In the genomic region with DNA sequence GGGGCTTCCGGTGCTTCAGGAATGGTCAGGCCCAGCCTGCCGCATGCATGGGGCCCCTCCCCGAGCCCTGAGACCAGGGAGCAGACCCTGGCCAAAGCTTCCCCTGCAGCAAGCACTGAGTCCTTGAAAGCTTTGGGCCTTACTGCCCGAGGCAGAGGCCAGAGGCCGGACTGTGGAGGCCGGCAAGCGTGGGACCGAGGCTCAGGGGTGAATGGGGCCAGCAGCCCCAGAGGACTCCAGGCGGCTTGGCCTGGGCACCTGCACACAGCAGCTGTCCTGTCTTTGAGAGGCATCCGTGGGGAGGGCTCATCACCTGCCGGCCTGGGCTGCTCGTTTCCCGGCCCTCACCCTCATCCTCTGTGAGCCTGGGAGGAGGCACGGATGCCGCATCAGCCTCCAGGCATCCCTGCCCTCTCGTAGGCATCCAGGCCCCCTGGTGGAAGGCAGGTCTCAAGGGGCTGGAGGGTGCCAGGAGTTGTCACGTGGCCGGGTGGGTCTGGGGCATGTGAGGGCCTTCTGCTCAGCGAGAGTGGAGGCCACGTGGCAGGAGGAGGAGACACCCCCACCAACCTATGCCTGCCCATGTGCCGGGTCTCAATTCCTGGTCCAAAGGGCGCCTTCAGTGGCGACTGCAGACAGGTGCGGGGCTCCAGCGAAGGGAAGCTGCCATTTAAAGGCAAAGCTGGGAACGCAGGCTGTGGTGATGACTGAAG, we compare ENCODE assay signal across 19 cellular contexts. TPM values are rescaled to one million over a fixed set of nuclear protein-coding genes. Genes with fewer than 3 reads are reported as not detected.
DNase-seq lines count a peak whose midpoint lies in the region; TF ChIP-seq lines count a peak whose summit lies in the region.
"Had no signal": no experiment of that assay in that cellular context is flagged by ENCODE, and none has a peak within 500 bp of the region (broad histone marks: within the 10 kb centered on the region; RNA-seq: fewer than 3 reads in every experiment).

No MANE protein-coding gene starts in this region.

- H3K27me3 ChIP-seq in endocrine pancreas (ENCODE audit: control insufficient read depth, insufficient read depth, low read length) (no peaks in the 10 kb centered on the region), parathyroid adenoma (ENCODE audit: control insufficient read depth, insufficient read depth, low read length) (no peaks in the 10 kb centered on the region)
- H3K27me3 ChIP-seq: ovary, vagina had no signal

- peak overlapping the region; percentile 10 for H3K9ac ChIP-seq in endocrine pancreas (ENCODE audit: control insufficient read depth, insufficient read depth, low read length)
- H3K9ac ChIP-seq in parathyroid adenoma, result no peak overlapping the region

- H2AFZ ChIP-seq in parathyroid adenoma, result no peak overlapping the region

- H3K4me3 Mint-ChIP-seq in Calu3 (ENCODE audit: low read depth, unreplicated experiment), result no peak overlapping the region
- no peak overlapping the region for H3K4me3 Mint-ChIP-seq in activated naive CD8-positive, alpha-beta T cell treated with anti-CD3 and anti-CD28 coated beads for 36 hours
- H3K4me3 Mint-ChIP-seq: activated naive CD4-positive, alpha-beta T cell treated with anti-CD3 and anti-CD28 coated beads, Interleukin-2, amount 50 U/mL, for 24 hours; brain; stimulated activated naive B cell treated with anti-CD40 and anti-IgM and Interleukin-4, amounts not matched to agents 10 μg/mL and 1 μg/mL and 100 μg/mL, for 72 hours had no signal

- peaks cover 91% of the 10 kb centered on the region for H3K27me3 Mint-ChIP-seq in Calu3 (ENCODE audit: unreplicated experiment)
- no peaks in the 10 kb centered on the region for H3K27me3 Mint-ChIP-seq in activated naive CD8-positive, alpha-beta T cell treated with anti-CD3 and anti-CD28 coated beads for 36 hours
- H3K27me3 Mint-ChIP-seq: activated naive CD4-positive, alpha-beta T cell treated with anti-CD3 and anti-CD28 coated beads, Interleukin-2, amount 50 U/mL, for 24 hours; brain had no signal

- H3K4me3 ChIP-seq in endocrine pancreas (ENCODE audit: control insufficient read depth, insufficient read depth, low read length) (no peak overlapping the region), parathyroid adenoma (ENCODE audit: low read depth, low read length) (no peak overlapping the region)
- H3K4me3 ChIP-seq: ovary, spleen had no signal

- intact Hi-C loops in Calu3 (cut with micrococcal nuclease; ENCODE audit: unreplicated experiment), result no loop called here

- H3K36me3 ChIP-seq in endocrine pancreas (ENCODE audit: control insufficient read depth, insufficient read depth, low read length), result no peaks in the 10 kb centered on the region
- H3K36me3 ChIP-seq in parathyroid adenoma (ENCODE audit: control insufficient read depth, insufficient read depth, low read length), result no peaks in the 10 kb centered on the region
- H3K36me3 ChIP-seq: ovary, spleen, vagina had no signal

- no peaks in the 10 kb centered on the region for H3K4me1 ChIP-seq in endocrine pancreas (ENCODE audit: control insufficient read depth, insufficient read depth, low read length)
- peaks cover 24% of the 10 kb centered on the region for H3K4me1 ChIP-seq in parathyroid adenoma

- no peak overlapping the region for H3K4me2 ChIP-seq in parathyroid adenoma (ENCODE audit: low read length)

- DNase-seq in ACHN (peak; percentile 59), NCI-H1436 (lab: John Stamatoyannopoulos, UW) (peak; percentile 78), NCI-H510A (lab: John Stamatoyannopoulos, UW) (no peak), Calu3 (no peak), HT-29 (ENCODE audit: low spot score) (no peak)
- no peak for DNase-seq in activated naive CD8-positive, alpha-beta T cell treated with anti-CD3 and anti-CD28 coated beads for 36 hours
- DNase-seq: activated CD4-positive, alpha-beta T cell treated with anti-CD3 and anti-CD28 coated beads for 48 hours; activated T-cell treated with anti-CD3 and anti-CD28 coated beads, Interleukin-2, amount 50 U/mL, for 1 hour; NCI-H1930; Right ventricle myocardium superior; spleen; stimulated activated naive B cell treated with anti-CD40 and anti-IgM and Interleukin-4, amounts not matched to agents 10 μg/mL and 1 μg/mL and 100 μg/mL, for 72 hours; T1000 had no signal

- H3K27ac ChIP-seq in parathyroid adenoma, result no peak overlapping the region
- H3K27ac ChIP-seq: spleen, vagina had no signal

- no peaks in the 10 kb centered on the region for H3K4me1 Mint-ChIP-seq in Calu3 (ENCODE audit: low read depth, unreplicated experiment)
- no peaks in the 10 kb centered on the region for H3K4me1 Mint-ChIP-seq in activated naive CD8-positive, alpha-beta T cell treated with anti-CD3 and anti-CD28 coated beads for 36 hours
- H3K4me1 Mint-ChIP-seq: activated naive CD4-positive, alpha-beta T cell treated with anti-CD3 and anti-CD28 coated beads, Interleukin-2, amount 50 U/mL, for 24 hours; stimulated activated naive B cell treated with anti-CD40 and anti-IgM and Interleukin-4, amounts not matched to agents 10 μg/mL and 1 μg/mL and 100 μg/mL, for 72 hours had no signal

- H3K36me3 Mint-ChIP-seq in Calu3 (ENCODE audit: insufficient read depth, unreplicated experiment), result peaks cover 6% of the 10 kb centered on the region
- no peaks in the 10 kb centered on the region for H3K36me3 Mint-ChIP-seq in activated naive CD8-positive, alpha-beta T cell treated with anti-CD3 and anti-CD28 coated beads for 36 hours
- H3K36me3 Mint-ChIP-seq: activated naive CD4-positive, alpha-beta T cell treated with anti-CD3 and anti-CD28 coated beads, Interleukin-2, amount 50 U/mL, for 24 hours; stimulated activated naive B cell treated with anti-CD40 and anti-IgM and Interleukin-4, amounts not matched to agents 10 μg/mL and 1 μg/mL and 100 μg/mL, for 72 hours had no signal

- H3K9me3 ChIP-seq in endocrine pancreas (ENCODE audit: control insufficient read depth, low read length), result no peaks in the 10 kb centered on the region
- H3K9me3 ChIP-seq in parathyroid adenoma (ENCODE audit: control insufficient read depth, low read length), result no peaks in the 10 kb centered on the region
- H3K9me3 ChIP-seq: ovary, vagina had no signal

- peaks cover 14% of the 10 kb centered on the region for H3K79me2 ChIP-seq in parathyroid adenoma

- H3K27ac Mint-ChIP-seq in Calu3 (ENCODE audit: unreplicated experiment), result no peak overlapping the region
- no peak overlapping the region for H3K27ac Mint-ChIP-seq in activated naive CD8-positive, alpha-beta T cell treated with anti-CD3 and anti-CD28 coated beads for 36 hours
- H3K27ac Mint-ChIP-seq: activated naive CD4-positive, alpha-beta T cell treated with anti-CD3 and anti-CD28 coated beads, Interleukin-2, amount 50 U/mL, for 24 hours; stimulated activated naive B cell treated with anti-CD40 and anti-IgM and Interleukin-4, amounts not matched to agents 10 μg/mL and 1 μg/mL and 100 μg/mL, for 72 hours had no signal

- TF ChIP-seq CTCF in parathyroid adenoma (IDR thresholded peaks at IDR 0.05), result peak; percentile 8
- TF ChIP-seq CTCF in Calu3 (IDR thresholded peaks at IDR 0.05; ENCODE audit: unreplicated experiment), result no peak

- CTCF ChIA-PET in Calu3 (lab: Charles Lee), result no interaction called here

- no TSS peak for BruUV-seq in Calu3 (replicated peaks; lab: Mats Ljungman, UMichigan)

- no peaks in the 10 kb centered on the region for H3K9me3 Mint-ChIP-seq in Calu3 (ENCODE audit: low read depth, unreplicated experiment)
- H3K9me3 Mint-ChIP-seq in activated naive CD8-positive, alpha-beta T cell treated with anti-CD3 and anti-CD28 coated beads for 36 hours, result no peaks in the 10 kb centered on the region
- H3K9me3 Mint-ChIP-seq: activated naive CD4-positive, alpha-beta T cell treated with anti-CD3 and anti-CD28 coated beads, Interleukin-2, amount 50 U/mL, for 24 hours; brain; stimulated activated naive B cell treated with anti-CD40 and anti-IgM and Interleukin-4, amounts not matched to agents 10 μg/mL and 1 μg/mL and 100 μg/mL, for 72 hours had no signal

- in situ Hi-C loops in ACHN (cut with HindIII; ENCODE audit: low pct_ligation_motif_present, low pct_unique_long_range_greater_than_20kb, low sequenced_read_pairs), result no loop called here

RNA-seq across cellular contexts. Expression of a gene that starts 31.4 kb away (rescaled TPM):
- total RNA-seq in Calu3 (2022), result 0.05 TPM in 1 of 2 replicates, not detected in the other
- total RNA-seq in HT-29 (2014; rRNA removed; shearing (Covaris generic)), result 0.56 and 0.65 TPM in 2 replicates
- total RNA-seq in activated naive CD8-positive, alpha-beta T cell treated with anti-CD3 and anti-CD28 coated beads for 36 hours, result under 1 TPM; 0.32 to 0.35 TPM

RNA-seq across cellular contexts. Expression of a gene that starts 40.8 kb away (rescaled TPM):
- not detected in 2 replicates for total RNA-seq in Calu3 (2022)
- 0.31 TPM in 1 of 2 replicates, not detected in the other for total RNA-seq in HT-29 (2014; rRNA removed; shearing (Covaris generic))
- total RNA-seq in activated naive CD8-positive, alpha-beta T cell treated with anti-CD3 and anti-CD28 coated beads for 36 hours, result not detected
- total RNA-seq: vagina had no signal

RNA-seq across cellular contexts. Expression of a gene that starts 45.7 kb away (rescaled TPM):
- total RNA-seq in Calu3 (2022), result not detected in 2 replicates
- total RNA-seq in HT-29 (2014; rRNA removed; shearing (Covaris generic)), result not detected in 2 replicates
- not detected for total RNA-seq in activated naive CD8-positive, alpha-beta T cell treated with anti-CD3 and anti-CD28 coated beads for 36 hours

RNA-seq across cellular contexts. Expression of a gene that starts 56.2 kb away (rescaled TPM):
- not detected in 2 replicates for total RNA-seq in Calu3 (2022)
- not detected in 2 replicates for total RNA-seq in HT-29 (2014; rRNA removed; shearing (Covaris generic))
- total RNA-seq in activated naive CD8-positive, alpha-beta T cell treated with anti-CD3 and anti-CD28 coated beads for 36 hours, result not detected

Comparison
In these comparisons a context has a peak if more than half of its experiments do, and no peak if none do; other contexts are left out.
1. DNase-seq: peak in ACHN (single experiment) and NCI-H1436 (single experiment); none in NCI-H510A (single experiment), Calu3 (single experiment), HT-29 (single experiment) and activated naive CD8-positive, alpha-beta T cell treated with anti-CD3 and anti-CD28 coated beads for 36 hours (single experiment).